ENCODE assay signal across 1 cellular context in the genomic region with DNA sequence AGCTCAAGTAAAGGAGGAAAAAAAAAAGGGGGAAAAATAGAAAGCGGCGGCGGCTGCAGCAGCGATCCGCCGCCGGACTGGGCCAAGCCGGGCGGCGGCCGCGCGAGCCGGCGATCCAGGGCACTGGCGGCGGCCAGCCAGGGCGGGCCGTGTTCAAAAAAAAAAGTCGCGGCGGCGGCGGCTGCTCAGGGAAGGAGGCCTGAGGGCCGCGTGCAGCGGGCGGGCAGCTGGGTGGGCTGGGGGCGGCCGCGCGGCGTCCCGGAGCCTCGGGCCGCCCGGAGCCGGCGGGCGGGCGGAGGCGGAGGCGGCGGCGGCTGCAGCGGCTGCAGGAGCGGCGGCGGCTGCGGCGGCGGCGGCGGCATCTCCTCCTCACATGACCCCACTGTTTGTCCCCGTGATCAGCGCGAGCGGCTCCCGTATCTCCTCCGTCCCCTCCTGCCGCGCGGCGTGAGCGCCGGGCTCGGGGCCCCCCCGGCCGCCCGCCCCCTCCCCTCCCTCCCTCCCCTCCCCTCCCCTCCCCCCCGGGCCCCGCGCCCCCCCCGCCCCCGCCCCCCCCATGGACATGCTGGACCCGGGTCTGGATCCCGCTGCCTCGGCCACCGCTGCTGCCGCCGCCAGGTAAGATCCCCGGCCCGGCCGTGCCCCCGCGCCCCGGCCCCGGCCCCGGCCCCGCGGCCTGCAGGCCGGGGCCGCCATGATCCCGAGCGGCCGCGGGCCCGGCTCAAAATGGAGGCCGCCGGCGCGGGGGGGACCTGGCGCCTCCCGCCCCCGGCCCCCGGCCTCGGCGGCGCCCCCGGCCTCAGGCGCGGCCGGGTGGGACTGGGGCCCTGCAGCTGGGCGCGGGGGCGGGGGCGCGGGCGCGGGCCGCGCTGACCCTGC.
TF ChIP-seq lines count a peak whose summit lies in the region.

A gene with protein sequence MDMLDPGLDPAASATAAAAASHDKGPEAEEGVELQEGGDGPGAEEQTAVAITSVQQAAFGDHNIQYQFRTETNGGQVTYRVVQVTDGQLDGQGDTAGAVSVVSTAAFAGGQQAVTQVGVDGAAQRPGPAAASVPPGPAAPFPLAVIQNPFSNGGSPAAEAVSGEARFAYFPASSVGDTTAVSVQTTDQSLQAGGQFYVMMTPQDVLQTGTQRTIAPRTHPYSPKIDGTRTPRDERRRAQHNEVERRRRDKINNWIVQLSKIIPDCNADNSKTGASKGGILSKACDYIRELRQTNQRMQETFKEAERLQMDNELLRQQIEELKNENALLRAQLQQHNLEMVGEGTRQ (plus strand): TSS at position 417 of the 879 bp plus-strand sequence. CDS start 140 bp downstream, at position 557.

TF ChIP-seq in K562, 482 proteins besides CTCF, POLR2A, EP300 and RAD21 (continued from another document and continues in another):
- TF ChIP-seq, protein P1, sequence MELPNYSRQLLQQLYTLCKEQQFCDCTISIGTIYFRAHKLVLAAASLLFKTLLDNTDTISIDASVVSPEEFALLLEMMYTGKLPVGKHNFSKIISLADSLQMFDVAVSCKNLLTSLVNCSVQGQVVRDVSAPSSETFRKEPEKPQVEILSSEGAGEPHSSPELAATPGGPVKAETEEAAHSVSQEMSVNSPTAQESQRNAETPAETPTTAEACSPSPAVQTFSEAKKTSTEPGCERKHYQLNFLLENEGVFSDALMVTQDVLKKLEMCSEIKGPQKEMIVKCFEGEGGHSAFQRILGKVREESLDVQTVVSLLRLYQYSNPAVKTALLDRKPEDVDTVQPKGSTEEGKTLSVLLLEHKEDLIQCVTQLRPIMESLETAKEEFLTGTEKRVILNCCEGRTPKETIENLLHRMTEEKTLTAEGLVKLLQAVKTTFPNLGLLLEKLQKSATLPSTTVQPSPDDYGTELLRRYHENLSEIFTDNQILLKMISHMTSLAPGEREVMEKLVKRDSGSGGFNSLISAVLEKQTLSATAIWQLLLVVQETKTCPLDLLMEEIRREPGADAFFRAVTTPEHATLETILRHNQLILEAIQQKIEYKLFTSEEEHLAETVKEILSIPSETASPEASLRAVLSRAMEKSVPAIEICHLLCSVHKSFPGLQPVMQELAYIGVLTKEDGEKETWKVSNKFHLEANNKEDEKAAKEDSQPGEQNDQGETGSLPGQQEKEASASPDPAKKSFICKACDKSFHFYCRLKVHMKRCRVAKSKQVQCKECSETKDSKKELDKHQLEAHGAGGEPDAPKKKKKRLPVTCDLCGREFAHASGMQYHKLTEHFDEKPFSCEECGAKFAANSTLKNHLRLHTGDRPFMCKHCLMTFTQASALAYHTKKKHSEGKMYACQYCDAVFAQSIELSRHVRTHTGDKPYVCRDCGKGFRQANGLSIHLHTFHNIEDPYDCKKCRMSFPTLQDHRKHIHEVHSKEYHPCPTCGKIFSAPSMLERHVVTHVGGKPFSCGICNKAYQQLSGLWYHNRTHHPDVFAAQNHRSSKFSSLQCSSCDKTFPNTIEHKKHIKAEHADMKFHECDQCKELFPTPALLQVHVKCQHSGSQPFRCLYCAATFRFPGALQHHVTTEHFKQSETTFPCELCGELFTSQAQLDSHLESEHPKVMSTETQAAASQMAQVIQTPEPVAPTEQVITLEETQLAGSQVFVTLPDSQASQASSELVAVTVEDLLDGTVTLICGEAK (IDR thresholded peaks at IDR 0.05) = no peak
- TF ChIP-seq, protein P1 (CRISPR knock-in tag; IDR thresholded peaks at IDR 0.05) = no peak
- TF ChIP-seq, protein P2, sequence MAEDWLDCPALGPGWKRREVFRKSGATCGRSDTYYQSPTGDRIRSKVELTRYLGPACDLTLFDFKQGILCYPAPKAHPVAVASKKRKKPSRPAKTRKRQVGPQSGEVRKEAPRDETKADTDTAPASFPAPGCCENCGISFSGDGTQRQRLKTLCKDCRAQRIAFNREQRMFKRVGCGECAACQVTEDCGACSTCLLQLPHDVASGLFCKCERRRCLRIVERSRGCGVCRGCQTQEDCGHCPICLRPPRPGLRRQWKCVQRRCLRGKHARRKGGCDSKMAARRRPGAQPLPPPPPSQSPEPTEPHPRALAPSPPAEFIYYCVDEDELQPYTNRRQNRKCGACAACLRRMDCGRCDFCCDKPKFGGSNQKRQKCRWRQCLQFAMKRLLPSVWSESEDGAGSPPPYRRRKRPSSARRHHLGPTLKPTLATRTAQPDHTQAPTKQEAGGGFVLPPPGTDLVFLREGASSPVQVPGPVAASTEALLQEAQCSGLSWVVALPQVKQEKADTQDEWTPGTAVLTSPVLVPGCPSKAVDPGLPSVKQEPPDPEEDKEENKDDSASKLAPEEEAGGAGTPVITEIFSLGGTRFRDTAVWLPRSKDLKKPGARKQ (CRISPR knock-in tag; IDR thresholded peaks at IDR 0.05) = no peak
- TF ChIP-seq POLR2B (IDR thresholded peaks at IDR 0.05; ENCODE audit: low read depth, partially characterized antibody) (no peak), SNRNP70 (optimal IDR thresholded peaks at IDR 0.05; ENCODE audit: low read depth, low read length) (no peak), ESRRB (CRISPR knock-in tag; IDR thresholded peaks at IDR 0.05; ENCODE audit: borderline replicate concordance) (no peak), SIN3B (IDR thresholded peaks at IDR 0.05; ENCODE audit: low read depth) (no peak), ILF3 (IDR thresholded peaks at IDR 0.05; ENCODE audit: borderline replicate concordance) (no peak), LARP7 (IDR thresholded peaks at IDR 0.05) (no peak), TAF1 (IDR thresholded peaks at IDR 0.05; ENCODE audit: control insufficient read depth, extremely low read depth, insufficient read depth, low read length, severe bottlenecking) (peak; percentile 7), SLC30A9 (CRISPR knock-in tag; IDR thresholded peaks at IDR 0.05) (no peak), PHF8 (IDR thresholded peaks at IDR 0.05; ENCODE audit: borderline replicate concordance, low read length) (peak; percentile 27; the same call in 1 of the 2 replicates), ZNF79 (CRISPR knock-in tag; IDR thresholded peaks at IDR 0.05; ENCODE audit: low read depth) (no peak), CHD2 (IDR thresholded peaks at IDR 0.05; ENCODE audit: low read depth, low read length) (no peak), MAZ (CRISPR knock-in tag; conservative IDR thresholded peaks at IDR 0.05 in 1 of 2, IDR thresholded peaks at IDR 0.05 in 1 of 2) (peak in 1 of 2 experiments; percentile 36; a peak in 1 of 4 replicates), POLR3G (IDR thresholded peaks at IDR 0.05; ENCODE audit: extremely low read depth, insufficient read length, insufficient replicate concordance) (no peak), NBN (IDR thresholded peaks at IDR 0.05; ENCODE audit: low read depth) (no peak), MEF2D (tag; conservative IDR thresholded peaks at IDR 0.05; ENCODE audit: low read depth) (no peak)
- TF ChIP-seq, protein P3, sequence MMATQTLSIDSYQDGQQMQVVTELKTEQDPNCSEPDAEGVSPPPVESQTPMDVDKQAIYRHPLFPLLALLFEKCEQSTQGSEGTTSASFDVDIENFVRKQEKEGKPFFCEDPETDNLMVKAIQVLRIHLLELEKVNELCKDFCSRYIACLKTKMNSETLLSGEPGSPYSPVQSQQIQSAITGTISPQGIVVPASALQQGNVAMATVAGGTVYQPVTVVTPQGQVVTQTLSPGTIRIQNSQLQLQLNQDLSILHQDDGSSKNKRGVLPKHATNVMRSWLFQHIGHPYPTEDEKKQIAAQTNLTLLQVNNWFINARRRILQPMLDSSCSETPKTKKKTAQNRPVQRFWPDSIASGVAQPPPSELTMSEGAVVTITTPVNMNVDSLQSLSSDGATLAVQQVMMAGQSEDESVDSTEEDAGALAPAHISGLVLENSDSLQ (IDR thresholded peaks at IDR 0.05) = no peak
- TF ChIP-seq, protein P4, sequence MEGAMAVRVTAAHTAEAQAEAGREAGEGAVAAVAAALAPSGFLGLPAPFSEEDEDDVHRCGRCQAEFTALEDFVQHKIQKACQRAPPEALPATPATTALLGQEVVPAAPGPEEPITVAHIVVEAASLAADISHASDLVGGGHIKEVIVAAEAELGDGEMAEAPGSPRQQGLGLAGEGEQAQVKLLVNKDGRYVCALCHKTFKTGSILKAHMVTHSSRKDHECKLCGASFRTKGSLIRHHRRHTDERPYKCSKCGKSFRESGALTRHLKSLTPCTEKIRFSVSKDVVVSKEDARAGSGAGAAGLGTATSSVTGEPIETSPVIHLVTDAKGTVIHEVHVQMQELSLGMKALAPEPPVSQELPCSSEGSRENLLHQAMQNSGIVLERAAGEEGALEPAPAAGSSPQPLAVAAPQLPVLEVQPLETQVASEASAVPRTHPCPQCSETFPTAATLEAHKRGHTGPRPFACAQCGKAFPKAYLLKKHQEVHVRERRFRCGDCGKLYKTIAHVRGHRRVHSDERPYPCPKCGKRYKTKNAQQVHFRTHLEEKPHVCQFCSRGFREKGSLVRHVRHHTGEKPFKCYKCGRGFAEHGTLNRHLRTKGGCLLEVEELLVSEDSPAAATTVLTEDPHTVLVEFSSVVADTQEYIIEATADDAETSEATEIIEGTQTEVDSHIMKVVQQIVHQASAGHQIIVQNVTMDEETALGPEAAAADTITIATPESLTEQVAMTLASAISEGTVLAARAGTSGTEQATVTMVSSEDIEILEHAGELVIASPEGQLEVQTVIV (CRISPR knock-in tag; IDR thresholded peaks at IDR 0.05; ENCODE audit: borderline replicate concordance) = no peak
- TF ChIP-seq, protein P5, sequence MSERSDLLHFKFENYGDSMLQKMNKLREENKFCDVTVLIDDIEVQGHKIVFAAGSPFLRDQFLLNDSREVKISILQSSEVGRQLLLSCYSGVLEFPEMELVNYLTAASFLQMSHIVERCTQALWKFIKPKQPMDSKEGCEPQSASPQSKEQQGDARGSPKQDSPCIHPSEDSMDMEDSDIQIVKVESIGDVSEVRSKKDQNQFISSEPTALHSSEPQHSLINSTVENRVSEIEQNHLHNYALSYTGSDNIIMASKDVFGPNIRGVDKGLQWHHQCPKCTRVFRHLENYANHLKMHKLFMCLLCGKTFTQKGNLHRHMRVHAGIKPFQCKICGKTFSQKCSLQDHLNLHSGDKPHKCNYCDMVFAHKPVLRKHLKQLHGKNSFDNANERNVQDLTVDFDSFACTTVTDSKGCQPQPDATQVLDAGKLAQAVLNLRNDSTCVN (CRISPR knock-in tag; IDR thresholded peaks at IDR 0.05) = no peak
- TF ChIP-seq, protein P6, sequence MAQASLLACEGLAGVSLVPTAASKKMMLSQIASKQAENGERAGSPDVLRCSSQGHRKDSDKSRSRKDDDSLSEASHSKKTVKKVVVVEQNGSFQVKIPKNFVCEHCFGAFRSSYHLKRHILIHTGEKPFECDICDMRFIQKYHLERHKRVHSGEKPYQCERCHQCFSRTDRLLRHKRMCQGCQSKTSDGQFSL (CRISPR knock-in tag; IDR thresholded peaks at IDR 0.05) = no peak
- TF ChIP-seq, protein P6 (tag; IDR thresholded peaks at IDR 0.05) = peak in 1 of 2 experiments; percentile 86; a peak in 1 of 4 replicates
- TF ChIP-seq, protein P7, sequence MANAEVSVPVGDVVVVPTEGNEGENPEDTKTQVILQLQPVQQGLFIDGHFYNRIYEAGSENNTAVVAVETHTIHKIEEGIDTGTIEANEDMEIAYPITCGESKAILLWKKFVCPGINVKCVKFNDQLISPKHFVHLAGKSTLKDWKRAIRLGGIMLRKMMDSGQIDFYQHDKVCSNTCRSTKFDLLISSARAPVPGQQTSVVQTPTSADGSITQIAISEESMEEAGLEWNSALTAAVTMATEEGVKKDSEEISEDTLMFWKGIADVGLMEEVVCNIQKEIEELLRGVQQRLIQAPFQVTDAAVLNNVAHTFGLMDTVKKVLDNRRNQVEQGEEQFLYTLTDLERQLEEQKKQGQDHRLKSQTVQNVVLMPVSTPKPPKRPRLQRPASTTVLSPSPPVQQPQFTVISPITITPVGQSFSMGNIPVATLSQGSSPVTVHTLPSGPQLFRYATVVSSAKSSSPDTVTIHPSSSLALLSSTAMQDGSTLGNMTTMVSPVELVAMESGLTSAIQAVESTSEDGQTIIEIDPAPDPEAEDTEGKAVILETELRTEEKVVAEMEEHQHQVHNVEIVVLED (CRISPR knock-in tag; IDR thresholded peaks at IDR 0.05) = 0 out of 2 replicates have a peak, but pooled peaks have one; percentile 27
- TF ChIP-seq, protein P8, sequence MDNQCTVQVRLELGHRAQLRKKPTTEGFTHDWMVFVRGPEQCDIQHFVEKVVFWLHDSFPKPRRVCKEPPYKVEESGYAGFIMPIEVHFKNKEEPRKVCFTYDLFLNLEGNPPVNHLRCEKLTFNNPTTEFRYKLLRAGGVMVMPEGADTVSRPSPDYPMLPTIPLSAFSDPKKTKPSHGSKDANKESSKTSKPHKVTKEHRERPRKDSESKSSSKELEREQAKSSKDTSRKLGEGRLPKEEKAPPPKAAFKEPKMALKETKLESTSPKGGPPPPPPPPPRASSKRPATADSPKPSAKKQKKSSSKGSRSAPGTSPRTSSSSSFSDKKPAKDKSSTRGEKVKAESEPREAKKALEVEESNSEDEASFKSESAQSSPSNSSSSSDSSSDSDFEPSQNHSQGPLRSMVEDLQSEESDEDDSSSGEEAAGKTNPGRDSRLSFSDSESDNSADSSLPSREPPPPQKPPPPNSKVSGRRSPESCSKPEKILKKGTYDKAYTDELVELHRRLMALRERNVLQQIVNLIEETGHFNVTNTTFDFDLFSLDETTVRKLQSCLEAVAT (IDR thresholded peaks at IDR 0.05) = no peak
- TF ChIP-seq, protein P9, sequence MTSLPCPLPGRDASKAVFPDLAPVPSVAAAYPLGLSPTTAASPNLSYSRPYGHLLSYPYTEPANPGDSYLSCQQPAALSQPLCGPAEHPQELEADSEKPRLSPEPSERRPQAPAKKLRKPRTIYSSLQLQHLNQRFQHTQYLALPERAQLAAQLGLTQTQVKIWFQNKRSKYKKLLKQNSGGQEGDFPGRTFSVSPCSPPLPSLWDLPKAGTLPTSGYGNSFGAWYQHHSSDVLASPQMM (CRISPR knock-in tag; IDR thresholded peaks at IDR 0.05) = no peak
